8 cellular contexts compared by ENCODE assay signal in the genomic region with DNA sequence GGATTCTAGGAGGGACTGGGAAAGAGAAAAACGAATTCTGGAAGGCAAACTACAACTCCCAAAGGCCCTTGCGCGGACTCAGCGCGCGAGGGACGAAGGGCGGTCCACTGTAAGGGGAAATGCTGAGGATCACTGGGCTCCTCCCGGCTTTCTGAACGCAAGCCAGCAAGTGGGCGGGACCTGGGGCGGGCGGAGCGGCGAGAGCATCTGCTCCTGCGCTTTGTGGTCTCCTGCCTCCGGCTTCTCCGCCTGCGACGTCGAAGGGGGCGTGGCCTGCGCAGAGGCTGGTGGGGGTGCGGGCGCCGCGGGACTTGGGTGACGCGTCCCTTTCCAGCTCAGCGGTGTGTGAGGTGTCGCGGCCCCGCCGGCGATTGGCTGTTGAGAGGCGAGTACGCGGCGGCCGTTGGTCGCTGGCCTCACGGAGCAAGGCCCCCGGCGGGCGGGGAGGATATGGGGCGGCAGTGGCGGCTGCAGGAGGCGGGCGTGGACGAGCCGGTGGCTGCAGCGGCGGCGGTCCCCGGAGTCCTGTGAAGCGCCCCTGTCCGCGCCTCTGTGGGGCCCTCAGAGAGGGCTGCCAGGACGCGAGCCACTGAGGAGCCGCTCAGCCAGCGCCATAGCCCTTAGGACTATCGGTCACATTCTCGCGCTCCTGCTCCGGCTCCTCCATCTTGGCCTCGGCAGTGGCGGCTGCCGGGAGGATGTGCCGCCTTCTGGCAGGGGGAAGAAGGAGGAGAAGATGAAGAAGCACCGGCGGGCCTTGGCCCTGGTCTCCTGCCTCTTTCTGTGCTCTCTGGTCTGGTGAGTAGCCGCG.
DNase-seq lines count a peak whose midpoint lies in the region; ATAC-seq and TF ChIP-seq lines count a peak whose summit lies in the region.

A gene with protein sequence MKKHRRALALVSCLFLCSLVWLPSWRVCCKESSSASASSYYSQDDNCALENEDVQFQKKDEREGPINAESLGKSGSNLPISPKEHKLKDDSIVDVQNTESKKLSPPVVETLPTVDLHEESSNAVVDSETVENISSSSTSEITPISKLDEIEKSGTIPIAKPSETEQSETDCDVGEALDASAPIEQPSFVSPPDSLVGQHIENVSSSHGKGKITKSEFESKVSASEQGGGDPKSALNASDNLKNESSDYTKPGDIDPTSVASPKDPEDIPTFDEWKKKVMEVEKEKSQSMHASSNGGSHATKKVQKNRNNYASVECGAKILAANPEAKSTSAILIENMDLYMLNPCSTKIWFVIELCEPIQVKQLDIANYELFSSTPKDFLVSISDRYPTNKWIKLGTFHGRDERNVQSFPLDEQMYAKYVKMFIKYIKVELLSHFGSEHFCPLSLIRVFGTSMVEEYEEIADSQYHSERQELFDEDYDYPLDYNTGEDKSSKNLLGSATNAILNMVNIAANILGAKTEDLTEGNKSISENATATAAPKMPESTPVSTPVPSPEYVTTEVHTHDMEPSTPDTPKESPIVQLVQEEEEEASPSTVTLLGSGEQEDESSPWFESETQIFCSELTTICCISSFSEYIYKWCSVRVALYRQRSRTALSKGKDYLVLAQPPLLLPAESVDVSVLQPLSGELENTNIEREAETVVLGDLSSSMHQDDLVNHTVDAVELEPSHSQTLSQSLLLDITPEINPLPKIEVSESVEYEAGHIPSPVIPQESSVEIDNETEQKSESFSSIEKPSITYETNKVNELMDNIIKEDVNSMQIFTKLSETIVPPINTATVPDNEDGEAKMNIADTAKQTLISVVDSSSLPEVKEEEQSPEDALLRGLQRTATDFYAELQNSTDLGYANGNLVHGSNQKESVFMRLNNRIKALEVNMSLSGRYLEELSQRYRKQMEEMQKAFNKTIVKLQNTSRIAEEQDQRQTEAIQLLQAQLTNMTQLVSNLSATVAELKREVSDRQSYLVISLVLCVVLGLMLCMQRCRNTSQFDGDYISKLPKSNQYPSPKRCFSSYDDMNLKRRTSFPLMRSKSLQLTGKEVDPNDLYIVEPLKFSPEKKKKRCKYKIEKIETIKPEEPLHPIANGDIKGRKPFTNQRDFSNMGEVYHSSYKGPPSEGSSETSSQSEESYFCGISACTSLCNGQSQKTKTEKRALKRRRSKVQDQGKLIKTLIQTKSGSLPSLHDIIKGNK (N-terminal part only) (plus strand): TSS at position 451 of the 811 bp plus-strand sequence. CDS start 286 bp downstream, at position 737.

- peak; percentile 82 for ATAC-seq in GM19035 (IDR thresholded peaks at IDR 0.05; ENCODE audit: unreplicated experiment)
- peak; percentile 90 for ATAC-seq in HG03354 (IDR thresholded peaks at IDR 0.05; ENCODE audit: poor library complexity, severe bottlenecking, unreplicated experiment)
- peak; percentile 87 to 89 for ATAC-seq in activated CD4-positive, CD25-positive, alpha-beta regulatory T cell treated with anti-CD3 and anti-CD28 coated beads, Interleukin-2, amount 50 U/mL, for 24 hours

- peak; percentile 99 for DNase-seq in AG09319 (ENCODE audit: extremely low read depth, low read depth)
- peak; percentile 99 for DNase-seq in NCI-H446 treated with DMSO at 0.1 percent for 48 hours (lab: John Stamatoyannopoulos, UW)
- peak; percentile 99 for DNase-seq in cerebellar cortex (ENCODE audit: low spot score)
- DNase-seq in islet precursor cell: peak; percentile 100
- peak; percentile 98 to 100 (median 100) for DNase-seq in stimulated activated CD4-positive, alpha-beta T cell treated with anti-CD3 and anti-CD28 coated beads, Interleukin-12 subunit alpha, Interleukin-12 subunit beta, amount 100 ng/mL, for 48 hours (ENCODE audit: low read depth in 2 of 3, low spot score in 1 of 3)

- TF ChIP-seq CTCF in AG09319 (IDR thresholded peaks at IDR 0.05; ENCODE audit: low read depth, low read length): no peak; the same call in 1 of the 2 replicates

Comparison
In these comparisons a context has a peak if more than half of its experiments do, and no peak if none do; other contexts are left out.
1. Peak in every context shown above with its lines: DNase-seq and ATAC-seq.